8 cellular contexts compared by ENCODE assay signal in genomic region chr2:17643031-17643615, GRCh38.
DNase-seq lines count a peak whose midpoint lies in the region; ATAC-seq and TF ChIP-seq lines count a peak whose summit lies in the region.

No MANE protein-coding gene starts in this region.

- CTCF ChIA-PET in OCI-LY7 (lab: Charles Lee; ENCODE audit: unreplicated experiment): interaction anchor here (0.5 kb wide), 1 partner anchor 303 kb away, joined by 7 read pairs; no protein-coding TSS in a partner anchor

- no peaks in the 10 kb centered on the region for H3K79me2 ChIP-seq in OCI-LY7 (ENCODE audit: insufficient read depth, low read depth, low read length)

- H4K20me1 ChIP-seq in OCI-LY7 (ENCODE audit: insufficient read depth, low read length): no peaks in the 10 kb centered on the region

- no peak for ATAC-seq in HG02623 (IDR thresholded peaks at IDR 0.05; ENCODE audit: unreplicated experiment)

- H3K4me3 ChIP-seq in OCI-LY7 (ENCODE audit: low read depth, low read length, poor library complexity, severe bottlenecking): no peak overlapping the region

- intact Hi-C loops in OCI-LY7 (cut with micrococcal nuclease; ENCODE audit: unreplicated experiment): loop anchor here (5.0 kb wide), 1 partner anchor 274 kb away; no protein-coding TSS in a partner anchor

- H2AFZ ChIP-seq in OCI-LY7 (ENCODE audit: low read length): no peak overlapping the region

- H3K4me2 ChIP-seq in OCI-LY7 (ENCODE audit: low read length): no peak overlapping the region

- H3K36me3 ChIP-seq in OCI-LY7 (ENCODE audit: insufficient read depth, low read length): no peaks in the 10 kb centered on the region

- H3K9me3 ChIP-seq in OCI-LY7 (ENCODE audit: low read length): no peaks in the 10 kb centered on the region

- peak overlapping the region; percentile 59 for H3K27ac ChIP-seq in epithelial cell of prostate
- H3K27ac ChIP-seq in OCI-LY7 (ENCODE audit: low read depth, low read length, poor library complexity, severe bottlenecking): no peak overlapping the region

- peak; percentile 75 for DNase-seq in GM04503 (ENCODE audit: low read depth)
- DNase-seq in NCI-H460 (ENCODE audit: extremely low read depth, low read depth): peak; percentile 64
- DNase-seq in epithelial cell of prostate (ENCODE audit: low read depth, low spot score): peak; percentile 83
- DNase-seq in putamen (ENCODE audit: low spot score): peak; percentile 12
- no peak for DNase-seq in OCI-LY7 (ENCODE audit: low spot score)
- no peak for DNase-seq in cortex of kidney (lab: John Stamatoyannopoulos, UW)
- no peak for DNase-seq in D341Med (ENCODE audit: low spot score)

- H3K9me2 ChIP-seq in OCI-LY7 (ENCODE audit: insufficient read depth, low read length): no peaks in the 10 kb centered on the region

- TF ChIP-seq CTCF in OCI-LY7 (conservative IDR thresholded peaks at IDR 0.05; ENCODE audit: low read length): no peak

- peaks cover 5% of the 10 kb centered on the region for H3K4me1 ChIP-seq in OCI-LY7 (ENCODE audit: insufficient read depth, low read length, poor library complexity, severe bottlenecking)

- no TSS peak for BruUV-seq in OCI-LY7 (replicated peaks; lab: Mats Ljungman, UMichigan)

- POLR2A ChIA-PET in OCI-LY7 (lab: Charles Lee): interaction anchor here (0.5 kb wide), 1 partner anchor 173 kb away, joined by 5 read pairs; no protein-coding TSS in a partner anchor

Comparison
In these comparisons a context has a peak if more than half of its experiments do, and no peak if none do; other contexts are left out.
1. DNase-seq: peak in GM04503 (single experiment), NCI-H460 (single experiment), epithelial cell of prostate (single experiment) and putamen (single experiment); none in OCI-LY7 (single experiment), cortex of kidney (single experiment) and D341Med (single experiment).